ENCODE assay signal across 21 cellular contexts in the genomic region with DNA sequence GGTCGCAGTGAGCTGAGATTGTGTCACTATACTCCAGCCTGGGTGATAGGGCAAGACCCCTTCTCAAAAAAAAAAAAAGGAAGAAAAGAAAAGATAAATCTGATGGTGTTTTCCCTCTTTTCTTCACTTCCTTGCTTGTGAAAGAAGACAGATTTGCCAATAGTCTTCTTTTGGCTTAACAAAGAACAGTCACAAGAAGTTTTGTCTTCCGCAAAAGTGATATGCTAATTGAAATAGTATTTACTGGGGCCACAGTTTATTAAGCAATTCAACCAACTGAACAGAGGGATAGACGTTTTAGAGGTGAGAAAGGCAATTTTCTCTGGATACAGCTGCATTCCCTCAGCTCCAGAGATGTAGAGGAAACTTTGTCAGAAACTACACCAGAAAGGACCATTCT. TPM values are rescaled to one million over a fixed set of nuclear protein-coding genes. Genes with fewer than 3 reads are reported as not detected.
DNase-seq lines count a peak whose midpoint lies in the region; ATAC-seq, FAIRE-seq and TF ChIP-seq lines count a peak whose summit lies in the region.
"Had no signal": no experiment of that assay in that cellular context is flagged by ENCODE, and none has a peak within 500 bp of the region (broad histone marks: within the 10 kb centered on the region; RNA-seq: fewer than 3 reads in every experiment).

No MANE protein-coding gene starts in this region.

- H3K4ac ChIP-seq in H9 (ENCODE audit: low read depth, low read length), result no peak overlapping the region

- in situ Hi-C loops in K562 (cut with MboI), result no loop called here

- no peak overlapping the region for H4K8ac ChIP-seq in H9 (replicated peaks; ENCODE audit: insufficient read length, low read depth, low read length)

- H3K9me3 ChIP-seq in K562 (replicated peaks; ENCODE audit: control insufficient read depth, insufficient read depth, low read depth, low read length), result peaks cover 6% of the 10 kb centered on the region
- no peaks in the 10 kb centered on the region for H3K9me3 ChIP-seq in right lobe of liver
- no peaks in the 10 kb centered on the region for H3K9me3 ChIP-seq in H9 (ENCODE audit: control insufficient read depth, low read depth, low read length)
- H3K9me3 ChIP-seq: SK-N-SH had no signal

- no peak overlapping the region for H2BK120ac ChIP-seq in H9 (ENCODE audit: low read depth, low read length, poor library complexity, severe bottlenecking)

- peak; percentile 40 for DNase-seq in GF-D8 (lab: John Stamatoyannopoulos, UW)
- peak; percentile 78 to 89 for DNase-seq in NOMO-1 (lab: John Stamatoyannopoulos, UW; ENCODE audit: unreplicated experiment in 2 of 2)
- no peak for DNase-seq in K562 (ENCODE audit: extremely low read depth in 1 of 4, low spot score in 3 of 4)
- DNase-seq in KG1 (lab: John Stamatoyannopoulos, UW), result no peak
- no peak for DNase-seq in right lobe of liver
- DNase-seq in glutamatergic neuron, result no peak
- no peak for DNase-seq in H9
- DNase-seq: ACHN; CD4-positive, CD25-positive, alpha-beta regulatory T cell; COR-L47; HCEC 1CT; NCI-H1417 treated with DMSO at 0.1 percent for 48 hours; NCI-H187 treated with DMSO at 0.1 percent for 48 hours; NCI-H226; NCI-H524 treated with DMSO at 0.1 percent for 48 hours; Right ventricle myocardium superior; SK-N-SH had no signal

- 8% methylated on average over 3 of the region's 3 CpGs for WGBS in K562 (ENCODE audit: insufficient coverage, low coverage, missing lambda C conversion rate)
- 44% methylated on average over 3 of the region's 3 CpGs for WGBS in right lobe of liver (ENCODE audit: insufficient coverage, low coverage, low lambda C conversion rate, missing lambda C conversion rate)
- WGBS in H9 (ENCODE audit: extremely low coverage, insufficient read length, low lambda C conversion rate), result no CpG with 5 or more reads among the region's 3 CpGs

- no peak for TF ChIP-seq RAD21 in K562 (CRISPR knock-in tag; conservative IDR thresholded peaks at IDR 0.05 in 1 of 2, IDR thresholded peaks at IDR 0.05 in 1 of 2)

- TF ChIP-seq EP300 in K562 (IDR thresholded peaks at IDR 0.05; ENCODE audit: low read length), result no peak

- no peaks in the 10 kb centered on the region for H3K79me1 ChIP-seq in H9 (ENCODE audit: insufficient read depth, low read depth, low read length, poor library complexity, severe bottlenecking)

- H3K4me2 ChIP-seq in K562 (ENCODE audit: insufficient read depth, low read length) (no peak overlapping the region), H9 (ENCODE audit: insufficient read depth, insufficient read length, low read length) (no peak overlapping the region)
- H3K4me2 ChIP-seq: SK-N-SH had no signal

- ATAC-seq in K562, result no peak
- ATAC-seq in right lobe of liver, result no peak

- H3K23ac ChIP-seq in H9 (ENCODE audit: insufficient read length, low read depth, low read length), result no peak overlapping the region

- H3K27me3 Mint-ChIP-seq in glutamatergic neuron (ENCODE audit: unreplicated experiment) (no peaks in the 10 kb centered on the region), H9 (ENCODE audit: low read depth) (peaks cover 39% of the 10 kb centered on the region)

- no peak overlapping the region for H2AFZ ChIP-seq in K562 (ENCODE audit: low read depth, low read length)
- no peak overlapping the region for H2AFZ ChIP-seq in H9 (ENCODE audit: low read length)

- no peak overlapping the region for H2BK15ac ChIP-seq in H9 (ENCODE audit: low read depth, low read length)

- no TSS peak for BruUV-seq in K562 (replicated peaks; lab: Mats Ljungman, UMichigan)

- H3K9me1 ChIP-seq in K562 (ENCODE audit: control insufficient read depth, insufficient read depth, low read length), result no peaks in the 10 kb centered on the region

- no peak overlapping the region for H3K18ac ChIP-seq in H9 (ENCODE audit: insufficient read length, low read depth, low read length)

- H3K4me1 Mint-ChIP-seq in glutamatergic neuron (ENCODE audit: low read depth, unreplicated experiment) (no peaks in the 10 kb centered on the region), H9 (peaks cover 0 to 6% of the 10 kb centered on the region in 2 experiments; a peak in 3 of 4 replicates)
- H3K4me1 Mint-ChIP-seq: CD4-positive, CD25-positive, alpha-beta regulatory T cell had no signal

- no peak overlapping the region for H3K27ac Mint-ChIP-seq in glutamatergic neuron (ENCODE audit: unreplicated experiment)
- H3K27ac Mint-ChIP-seq in H9, result no peak overlapping the region
- H3K27ac Mint-ChIP-seq: CD4-positive, CD25-positive, alpha-beta regulatory T cell; T-helper 1 cell treated with Interleukin-12 subunit alpha and Interleukin-12 subunit beta and Interleukin-4 antibody, amounts not matched to agents 30 μg/mL and 1 μg/mL, for 36 hours had no signal

- H3K4me1 ChIP-seq in K562 (replicated peaks in 1 of 2; ENCODE audit: control insufficient read depth in 2 of 2, insufficient read depth in 2 of 2, low read length in 2 of 2) (no peaks in the 10 kb centered on the region; a peak in 3 of 5 replicates), right lobe of liver (no peaks in the 10 kb centered on the region), H9 (ENCODE audit: insufficient read depth, low read length) (no peaks in the 10 kb centered on the region)

- 0 out of 5 replicates have a peak, but pooled peaks cover 0 to 4% of the 10 kb centered on the region in 2 experiments for H3K27me3 ChIP-seq in K562 (ENCODE audit: control insufficient read depth in 2 of 2, insufficient read depth in 2 of 2, low read length in 2 of 2)
- no peaks in the 10 kb centered on the region for H3K27me3 ChIP-seq in right lobe of liver
- no peaks in the 10 kb centered on the region for H3K27me3 ChIP-seq in H9 (ENCODE audit: insufficient read depth, low read length)

- H3K23me2 ChIP-seq in H9 (ENCODE audit: insufficient read length, low read depth, low read length, poor library complexity, severe bottlenecking), result no peaks in the 10 kb centered on the region

- H3K14ac ChIP-seq in H9 (ENCODE audit: insufficient read depth, low read length), result no peak overlapping the region

- H3K4me3 ChIP-seq in K562 (no peak overlapping the region), right lobe of liver (no peak overlapping the region)

- H4K91ac ChIP-seq in H9 (ENCODE audit: insufficient read length, low read depth, low read length), result no peak overlapping the region

- H3K36me3 Mint-ChIP-seq in glutamatergic neuron (ENCODE audit: unreplicated experiment) (no peaks in the 10 kb centered on the region), H9 (ENCODE audit: insufficient read depth in 1 of 3, low read depth in 3 of 3) (peaks cover 0 to 2% (median 0%) of the 10 kb centered on the region in 3 experiments; a peak in 1 of 7 replicates)
- H3K36me3 Mint-ChIP-seq: CD4-positive, CD25-positive, alpha-beta regulatory T cell had no signal

- H3K36me3 ChIP-seq in K562 (ENCODE audit: control insufficient read depth, insufficient read depth, low read length) (no peaks in the 10 kb centered on the region), right lobe of liver (no peaks in the 10 kb centered on the region)

- CTCF ChIA-PET in K562 (lab: Yijun Ruan, JAX; ENCODE audit: low intra/inter-chr PET ratio), result no interaction called here

- intact Hi-C loops in K562 (cut with micrococcal nuclease) (no loop called here), right lobe of liver (cut with DNase I) (no loop called here)

- H3K79me2 ChIP-seq in K562 (ENCODE audit: control insufficient read depth, insufficient read depth, low read length) (no peaks in the 10 kb centered on the region), H9 (ENCODE audit: insufficient read depth, low read length) (no peaks in the 10 kb centered on the region)

- no peak for TF ChIP-seq CTCF in K562 (IDR thresholded peaks at IDR 0.05 in 2 of 3, conservative IDR thresholded peaks at IDR 0.05 in 1 of 3; ENCODE audit: insufficient read depth in 2 of 3, low read depth in 1 of 3, low read length in 3 of 3)
- no peak for TF ChIP-seq CTCF in right lobe of liver (IDR thresholded peaks at IDR 0.05)
- no peak for TF ChIP-seq CTCF in glutamatergic neuron (IDR thresholded peaks at IDR 0.05; ENCODE audit: partially characterized antibody, unreplicated experiment)
- no peak for TF ChIP-seq CTCF in H9 (conservative IDR thresholded peaks at IDR 0.05)

- no peak overlapping the region for H4K5ac ChIP-seq in H9 (ENCODE audit: insufficient read length, low read depth, low read length)

- no peak overlapping the region for H2BK5ac ChIP-seq in H9 (ENCODE audit: insufficient read length, low read length)

- H3T11ph ChIP-seq in H9 (ENCODE audit: low read length), result no peak overlapping the region

- H3K9me3 Mint-ChIP-seq in glutamatergic neuron (ENCODE audit: unreplicated experiment) (peaks cover 5% of the 10 kb centered on the region), H9 (peaks cover 6 to 24% of the 10 kb centered on the region in 2 experiments; a peak in 4 of 5 replicates)

- POLR2A ChIA-PET in K562 (lab: Yijun Ruan, JAX), result no interaction called here

- no peak overlapping the region for H3K27ac ChIP-seq in K562 (ENCODE audit: extremely low read depth, low read depth, low read length)
- H3K27ac ChIP-seq in right lobe of liver, result no peak overlapping the region
- no peak overlapping the region for H3K27ac ChIP-seq in H9 (ENCODE audit: insufficient read length, low read depth, low read length)

- H4K20me1 ChIP-seq in K562 (replicated peaks; ENCODE audit: control insufficient read depth, insufficient read depth, low read length), result no peaks in the 10 kb centered on the region
- H4K20me1 ChIP-seq in H9 (ENCODE audit: control insufficient read depth, insufficient read depth, insufficient read length), result no peaks in the 10 kb centered on the region

- FAIRE-seq in K562 (lab: Jason Lieb, UNC), result peak; percentile 60
- FAIRE-seq: G401.6, RCC 7860 had no signal

- TF ChIP-seq POLR2A in K562 (conservative IDR thresholded peaks at IDR 0.05), result no peak
- TF ChIP-seq POLR2A in right lobe of liver (IDR thresholded peaks at IDR 0.05), result no peak

- H3K9ac ChIP-seq in K562 (ENCODE audit: insufficient read depth in 1 of 2, low read depth in 2 of 2, low read length in 2 of 2), result no peak overlapping the region
- H3K9ac ChIP-seq in H9 (ENCODE audit: extremely low read depth, insufficient read length, low read length), result no peak overlapping the region
- H3K9ac ChIP-seq: SK-N-SH had no signal

- no peak overlapping the region for H2BK20ac ChIP-seq in H9 (ENCODE audit: low read depth, low read length, poor library complexity, severe bottlenecking)

- no peak overlapping the region for H2BK12ac ChIP-seq in H9 (ENCODE audit: insufficient read length, low read depth, low read length)

- H2AK5ac ChIP-seq in H9 (ENCODE audit: insufficient read length, low read length), result no peak overlapping the region

- no peak overlapping the region for H3K56ac ChIP-seq in H9 (ENCODE audit: insufficient read length, low read depth, low read length)

- no peak overlapping the region for H3K4me3 Mint-ChIP-seq in glutamatergic neuron (ENCODE audit: unreplicated experiment)
- H3K4me3 Mint-ChIP-seq in H9, result no peak overlapping the region
- H3K4me3 Mint-ChIP-seq: CD4-positive, CD25-positive, alpha-beta regulatory T cell; T-helper 1 cell treated with Interleukin-12 subunit alpha and Interleukin-12 subunit beta and Interleukin-4 antibody, amounts not matched to agents 30 μg/mL and 1 μg/mL, for 36 hours had no signal

RNA-seq across cellular contexts. Expression of a gene that starts 22.9 kb away (rescaled TPM):
- 40.8 and 45.7 TPM in 2 replicates for total RNA-seq in K562 (2011; cell fraction: chromatin; rRNA removed; ENCODE audit: low replicate concordance)
- 32.8 and 41.9 TPM in 2 replicates for total RNA-seq in K562 (2011; cell fraction: nucleolus; rRNA removed)
- 31.3 and 41.4 TPM in 2 replicates for total RNA-seq in K562 (2011; cell fraction: nucleoplasm; rRNA removed)
- total RNA-seq in K562 (2014; rRNA removed), result 13.1 and 15.6 TPM in 2 replicates
- total RNA-seq in K562 (2014; rRNA removed; fragmentation: Illumina TruSeq; extraction: Trizol), result 6.9 and 8.1 TPM in 2 replicates
- 10.8 and 12.4 TPM in 2 replicates for total RNA-seq in K562 (2015; rRNA removed; fragmentation: Illumina TruSeq; extraction: Trizol)
- 10.8 and 12.9 TPM in 2 replicates for total RNA-seq in K562 (2021)
- polyA plus RNA-seq in K562 (2011; rRNA removed), result 8.4 and 17.5 TPM in 2 replicates
- polyA plus RNA-seq in K562 (2011; cell fraction: cytosol; rRNA removed), result 15.3 and 17.9 TPM in 2 replicates
- polyA plus RNA-seq in K562 (2011; cell fraction: nucleus; rRNA removed), result 30.9 and 37.0 TPM in 2 replicates
- 14.7 and 23.9 TPM in 2 replicates for polyA plus RNA-seq in K562 (2012)
- 13.6 and 14.4 TPM in 2 replicates for polyA plus RNA-seq in K562 (2014; fragmentation: Illumina TruSeq; extraction: Trizol)
- 10 to 100 TPM in 1 of 2 experiments, 1 to 10 TPM in 1; 7.0 to 10.9 TPM for polyA plus RNA-seq in K562 (2014; fragmentation: Nextera tagmentation; extraction: Ambion mirVana)
- 14.3 and 16.2 TPM in 2 replicates for polyA plus RNA-seq in K562 (2014; rRNA removed)
- 10.0 and 14.3 TPM in 2 replicates for polyA minus RNA-seq in K562 (2011; rRNA and poly(A)+ RNA removed)
- polyA minus RNA-seq in K562 (2011; cell fraction: cytosol; rRNA and poly(A)+ RNA removed), result 6.2 and 8.2 TPM in 2 replicates
- 6.2 and 11.0 TPM in 2 replicates for polyA minus RNA-seq in K562 (2011; cell fraction: nucleus; rRNA and poly(A)+ RNA removed)
- total RNA-seq in right lobe of liver, result 10 to 100 TPM in 1 of 6 experiments, 1 to 10 TPM in 4, under 1 TPM in 1; 0.90 to 13.3 (median 2.3) TPM
- 2.9 TPM for total RNA-seq in glutamatergic neuron (ENCODE audit: unreplicated experiment)
- total RNA-seq in H9 (2021), result 13.7 and 15.7 TPM in 2 replicates

RNA-seq across cellular contexts. Expression of a gene that starts 23.0 kb away (rescaled TPM):
- total RNA-seq in K562 (2011; cell fraction: chromatin; rRNA removed; ENCODE audit: low replicate concordance), result not detected in 2 replicates
- not detected in 2 replicates for total RNA-seq in K562 (2011; cell fraction: nucleolus; rRNA removed)
- total RNA-seq in K562 (2011; cell fraction: nucleoplasm; rRNA removed), result not detected in 2 replicates
- total RNA-seq in K562 (2014; rRNA removed) (not detected in 2 replicates), K562 (2014; rRNA removed; fragmentation: Illumina TruSeq; extraction: Trizol) (not detected in 2 replicates), K562 (2015; rRNA removed; fragmentation: Illumina TruSeq; extraction: Trizol) (not detected in 2 replicates), K562 (2021) (not detected in 2 replicates), right lobe of liver (not detected), glutamatergic neuron (ENCODE audit: unreplicated experiment) (not detected), H9 (2021) (not detected in 2 replicates)
- polyA plus RNA-seq in K562 (2011; rRNA removed) (not detected in 2 replicates), K562 (2014; fragmentation: Illumina TruSeq; extraction: Trizol) (not detected in 2 replicates), K562 (2014; fragmentation: Nextera tagmentation; extraction: Ambion mirVana) (not detected), K562 (2014; rRNA removed) (not detected in 2 replicates)
- polyA plus RNA-seq in K562 (2011; cell fraction: cytosol; rRNA removed), result not detected in 2 replicates
- not detected in 2 replicates for polyA plus RNA-seq in K562 (2011; cell fraction: nucleus; rRNA removed)
- not detected in 2 replicates for polyA plus RNA-seq in K562 (2012)
- not detected in 2 replicates for polyA minus RNA-seq in K562 (2011; rRNA and poly(A)+ RNA removed)
- polyA minus RNA-seq in K562 (2011; cell fraction: cytosol; rRNA and poly(A)+ RNA removed), result not detected in 2 replicates
- not detected in 2 replicates for polyA minus RNA-seq in K562 (2011; cell fraction: nucleus; rRNA and poly(A)+ RNA removed)
- total RNA-seq: CD4-positive, CD25-positive, alpha-beta regulatory T cell; OCI-LY7; Right ventricle myocardium superior had no signal
- polyA plus RNA-seq: CD4-positive, CD25-positive, alpha-beta regulatory T cell; SK-N-SH had no signal

RNA-seq across cellular contexts. Expression of a gene that starts 53.2 kb away (rescaled TPM):
- total RNA-seq in K562 (2011; cell fraction: chromatin; rRNA removed; ENCODE audit: low replicate concordance), result 2.0 and 2.5 TPM in 2 replicates
- total RNA-seq in K562 (2011; cell fraction: nucleolus; rRNA removed), result 2.6 and 7.0 TPM in 2 replicates
- 0.99 and 4.5 TPM in 2 replicates for total RNA-seq in K562 (2011; cell fraction: nucleoplasm; rRNA removed)
- total RNA-seq in K562 (2014; rRNA removed) (1.8 and 2.5 TPM in 2 replicates), K562 (2014; rRNA removed; fragmentation: Illumina TruSeq; extraction: Trizol) (0.61 and 0.87 TPM in 2 replicates), K562 (2015; rRNA removed; fragmentation: Illumina TruSeq; extraction: Trizol) (0.72 and 1.2 TPM in 2 replicates), K562 (2021) (1.9 and 2.3 TPM in 2 replicates), right lobe of liver (1 to 10 TPM; 2.2 to 4.7 (median 3.7) TPM), glutamatergic neuron (ENCODE audit: unreplicated experiment) (52.4 TPM), H9 (2021) (10.2 and 12.5 TPM in 2 replicates)
- polyA plus RNA-seq in K562 (2011; rRNA removed) (1.4 and 2.1 TPM in 2 replicates), K562 (2014; fragmentation: Illumina TruSeq; extraction: Trizol) (1.3 and 2.2 TPM in 2 replicates), K562 (2014; fragmentation: Nextera tagmentation; extraction: Ambion mirVana) (under 1 TPM; 0.03 to 0.13 TPM), K562 (2014; rRNA removed) (1.7 and 4.6 TPM in 2 replicates)
- polyA plus RNA-seq in K562 (2011; cell fraction: cytosol; rRNA removed), result 1.9 and 3.5 TPM in 2 replicates
- polyA plus RNA-seq in K562 (2011; cell fraction: nucleus; rRNA removed), result 1.1 and 2.4 TPM in 2 replicates
- 2.1 and 2.5 TPM in 2 replicates for polyA plus RNA-seq in K562 (2012)
- 0.30 and 0.32 TPM in 2 replicates for polyA minus RNA-seq in K562 (2011; rRNA and poly(A)+ RNA removed)
- polyA minus RNA-seq in K562 (2011; cell fraction: cytosol; rRNA and poly(A)+ RNA removed), result 0.86 and 1.5 TPM in 2 replicates
- 0.54 and 0.89 TPM in 2 replicates for polyA minus RNA-seq in K562 (2011; cell fraction: nucleus; rRNA and poly(A)+ RNA removed)
- total RNA-seq: OCI-LY7 had no signal
- polyA plus RNA-seq: CD4-positive, CD25-positive, alpha-beta regulatory T cell had no signal

Comparison
In these comparisons a context has a peak if more than half of its experiments do, and no peak if none do; other contexts are left out.
1. DNase-seq: peak in GF-D8 (single experiment) and NOMO-1 (2 of 2); none in K562 (0 of 4), KG1 (single experiment), right lobe of liver (0 of 3), glutamatergic neuron (single experiment) and H9 (single experiment).